Comparison of ENCODE assay signal across 20 cellular contexts in genomic region chr1:1146026-1146425, GRCh38. TPM values are rescaled to one million over a fixed set of nuclear protein-coding genes. Genes with fewer than 3 reads are reported as not detected.
DNase-seq lines count a peak whose midpoint lies in the region; ATAC-seq and TF ChIP-seq lines count a peak whose summit lies in the region.
"Had no signal": no experiment of that assay in that cellular context is flagged by ENCODE, and none has a peak within 500 bp of the region (broad histone marks: within the 10 kb centered on the region; RNA-seq: fewer than 3 reads in every experiment).

No MANE protein-coding gene starts in this region.

- peaks cover 27% of the 10 kb centered on the region for H3K4me1 Mint-ChIP-seq in activated CD4-positive, alpha-beta T cell treated with anti-CD3 and anti-CD28 coated beads, Interleukin-2, amount 10 ng/mL, durations not matched to agents 7 days and 5 days
- peaks cover 12% of the 10 kb centered on the region for H3K4me1 Mint-ChIP-seq in activated T-helper 2 cell treated with anti-CD3 and anti-CD28 coated beads, Interferon-gamma antibody, Interleukin-2, Interleukin-4, amounts not matched to agents 10 μg/mL and 5 μg/mL and 100 μg/mL, durations not matched to agents 14 hours and 24 hours and 36 hours (ENCODE audit: low read depth)
- H3K4me1 Mint-ChIP-seq in activated T-cell treated with anti-CD3 and anti-CD28 coated beads, Interleukin-2, amount 50 U/mL, for 24 hours (ENCODE audit: low read depth): peaks cover 21% of the 10 kb centered on the region

- CTCF ChIA-PET in activated CD4-positive, alpha-beta T cell treated with anti-CD3 and anti-CD28 coated beads, Interleukin-2, amount 10 ng/mL, durations not matched to agents 7 days and 5 days (lab: Charles Lee): interaction anchor here (1.2 kb wide), 1 partner anchor 23 kb away, joined by 4 read pairs; no protein-coding TSS in a partner anchor
- CTCF ChIA-PET in IMR-90 (lab: Yijun Ruan, JAX): no interaction called here

- H3K18ac ChIP-seq in IMR-90 (ENCODE audit: low read depth, low read length): no peak overlapping the region

- no peak overlapping the region for H4K8ac ChIP-seq in IMR-90 (ENCODE audit: low read depth in 2 of 2, low read length in 2 of 2)

- no peaks in the 10 kb centered on the region for H3K27me3 Mint-ChIP-seq in activated CD4-positive, alpha-beta T cell treated with anti-CD3 and anti-CD28 coated beads, Interleukin-2, amount 10 ng/mL, durations not matched to agents 7 days and 5 days
- H3K27me3 Mint-ChIP-seq in activated T-helper 2 cell treated with anti-CD3 and anti-CD28 coated beads, Interferon-gamma antibody, Interleukin-2, Interleukin-4, amounts not matched to agents 10 μg/mL and 5 μg/mL and 100 μg/mL, durations not matched to agents 14 hours and 24 hours and 36 hours (ENCODE audit: low read depth): no peaks in the 10 kb centered on the region
- H3K27me3 Mint-ChIP-seq in activated T-cell treated with anti-CD3 and anti-CD28 coated beads, Interleukin-2, amount 50 U/mL, for 24 hours: no peaks in the 10 kb centered on the region

- no peak overlapping the region for H3K4ac ChIP-seq in IMR-90 (ENCODE audit: low read depth, low read length)

- no peak overlapping the region for H2BK120ac ChIP-seq in IMR-90 (ENCODE audit: low read depth, low read length)

- H3K14ac ChIP-seq in IMR-90 (replicated peaks; ENCODE audit: low read depth, low read length): no peak overlapping the region

- no peak overlapping the region for H2AK5ac ChIP-seq in IMR-90 (ENCODE audit: low read depth, low read length)

- TF ChIP-seq CTCF in IMR-90 (conservative IDR thresholded peaks at IDR 0.05; ENCODE audit: low read depth, low read length) (no peak), transverse colon (IDR thresholded peaks at IDR 0.05) (no peak)

- H3K4me3 ChIP-seq in IMR-90 (ENCODE audit: insufficient read depth, low read depth, low read length) (no peak overlapping the region), transverse colon (no peak overlapping the region)
- H3K4me3 ChIP-seq: A549 had no signal

- H4K20me1 ChIP-seq in IMR-90 (ENCODE audit: insufficient read depth, low read length): no peaks in the 10 kb centered on the region

- no peak for TF ChIP-seq EP300 in transverse colon (IDR thresholded peaks at IDR 0.05; ENCODE audit: low read depth)

- dilution Hi-C loops in IMR-90 (cut with HindIII; ENCODE audit: low sequenced_read_pairs, unreplicated experiment): no loop called here

- TF ChIP-seq POLR2A in IMR-90 (IDR thresholded peaks at IDR 0.05; ENCODE audit: low read depth, low read length) (no peak), transverse colon (IDR thresholded peaks at IDR 0.05) (no peak)

- H2AK9ac ChIP-seq in IMR-90 (replicated peaks; ENCODE audit: low read depth, low read length, poor library complexity): peak overlapping the region; percentile 28

- no peaks in the 10 kb centered on the region for H3K9me1 ChIP-seq in IMR-90 (ENCODE audit: insufficient read depth, low read length)

- H2BK5ac ChIP-seq in IMR-90 (ENCODE audit: low read depth, low read length, poor library complexity, severe bottlenecking): no peak overlapping the region

- peaks cover 11% of the 10 kb centered on the region; the same call in 1 of the 2 replicates for H3K27me3 ChIP-seq in IMR-90 (ENCODE audit: control insufficient read depth, insufficient read depth, low read length)
- no peaks in the 10 kb centered on the region for H3K27me3 ChIP-seq in transverse colon

- H3K27ac Mint-ChIP-seq in activated CD4-positive, alpha-beta T cell treated with anti-CD3 and anti-CD28 coated beads, Interleukin-2, amount 10 ng/mL, durations not matched to agents 7 days and 5 days: peak overlapping the region; percentile 64
- H3K27ac Mint-ChIP-seq in activated T-helper 2 cell treated with anti-CD3 and anti-CD28 coated beads, Interferon-gamma antibody, Interleukin-2, Interleukin-4, amounts not matched to agents 10 μg/mL and 5 μg/mL and 100 μg/mL, durations not matched to agents 14 hours and 24 hours and 36 hours: peak overlapping the region; percentile 38
- H3K27ac Mint-ChIP-seq in activated T-cell treated with anti-CD3 and anti-CD28 coated beads, Interleukin-2, amount 50 U/mL, for 24 hours: no peak overlapping the region

- no peak overlapping the region for H3K27ac ChIP-seq in IMR-90 (ENCODE audit: insufficient read depth, low read length)
- H3K27ac ChIP-seq in transverse colon: peak overlapping the region; percentile 89 to 95 (median 92)
- H3K27ac ChIP-seq: A549 had no signal

- DNase-seq in activated CD4-positive, alpha-beta T cell treated with anti-CD3 and anti-CD28 coated beads, Interleukin-2, amount 10 ng/mL, durations not matched to agents 7 days and 5 days: no peak
- no peak for DNase-seq in activated CD4-positive, alpha-beta T cell treated with anti-CD3 and anti-CD28 coated beads, Interleukin-2, amount 50 U/mL, for 4 hours
- DNase-seq in IMR-90 (no peak), transverse colon (no peak)
- no peak for DNase-seq in activated T-helper 2 cell treated with anti-CD3 and anti-CD28 coated beads, Interferon-gamma antibody, Interleukin-2, Interleukin-4, amounts not matched to agents 10 μg/mL and 5 μg/mL and 100 μg/mL, durations not matched to agents 14 hours and 24 hours and 36 hours (ENCODE audit: low spot score)
- DNase-seq in activated T-cell treated with anti-CD3 and anti-CD28 coated beads, Interleukin-2, amount 50 U/mL, for 24 hours: no peak
- DNase-seq: C1 segment of cervical spinal cord, DMS79, KBM-7, MV-4-11, NCI-H1694 treated with DMSO at 0.1 percent for 48 hours, NCI-H2107, NCI-H524, NCI-H82, SHP77 treated with DMSO at 0.1 percent for 48 hours had no signal

- H3K4me1 ChIP-seq in IMR-90 (ENCODE audit: control insufficient read depth, insufficient read depth, low read length) (no peaks in the 10 kb centered on the region), transverse colon (peaks cover 17 to 55% (median 51%) of the 10 kb centered on the region in 4 donors)
- H3K4me1 ChIP-seq: A549 had no signal

- no peak for ATAC-seq in IMR-90 (ENCODE audit: low read depth)
- no peak for ATAC-seq in HG03097 (IDR thresholded peaks at IDR 0.05; ENCODE audit: low FRiP score, unreplicated experiment)
- ATAC-seq in GM18498 (IDR thresholded peaks at IDR 0.05; ENCODE audit: unreplicated experiment): no peak
- ATAC-seq: A549 had no signal

- intact Hi-C loops in IMR-90 (cut with micrococcal nuclease): no loop called here
- intact Hi-C loops in activated T-helper 2 cell treated with anti-CD3 and anti-CD28 coated beads, Interferon-gamma antibody, Interleukin-2, Interleukin-4, amounts not matched to agents 10 μg/mL and 5 μg/mL and 100 μg/mL, durations not matched to agents 14 hours and 24 hours and 36 hours (cut with micrococcal nuclease): no loop called here
- intact Hi-C loops in transverse colon (cut with DNase I; ENCODE audit: low total_unique reads): no loop called here

- no peaks in the 10 kb centered on the region for H3K36me3 ChIP-seq in IMR-90 (ENCODE audit: control insufficient read depth, insufficient read depth, low read length)
- H3K36me3 ChIP-seq in transverse colon: no peaks in the 10 kb centered on the region

- in situ Hi-C loops in IMR-90 (cut with MboI; ENCODE audit: low sequenced_read_pairs): no loop called here
- in situ Hi-C loops in transverse colon (cut with MboI; ENCODE audit: low pct_ligation_motif_present in 1 of 4, low pct_unique_long_range_greater_than_20kb in 1 of 4, low sequenced_read_pairs in 3 of 4): no loop called here

- no peak overlapping the region for H3K4me3 Mint-ChIP-seq in activated CD4-positive, alpha-beta T cell treated with anti-CD3 and anti-CD28 coated beads, Interleukin-2, amount 10 ng/mL, durations not matched to agents 7 days and 5 days
- no peak overlapping the region for H3K4me3 Mint-ChIP-seq in activated T-helper 2 cell treated with anti-CD3 and anti-CD28 coated beads, Interferon-gamma antibody, Interleukin-2, Interleukin-4, amounts not matched to agents 10 μg/mL and 5 μg/mL and 100 μg/mL, durations not matched to agents 14 hours and 24 hours and 36 hours (ENCODE audit: low read depth)
- H3K4me3 Mint-ChIP-seq in activated T-cell treated with anti-CD3 and anti-CD28 coated beads, Interleukin-2, amount 50 U/mL, for 24 hours: no peak overlapping the region

- POLR2A ChIA-PET in activated CD4-positive, alpha-beta T cell treated with anti-CD3 and anti-CD28 coated beads, Interleukin-2, amount 10 ng/mL, durations not matched to agents 7 days and 5 days (lab: Charles Lee): no interaction called here
- POLR2A ChIA-PET in IMR-90 (lab: Charles Lee; ENCODE audit: unreplicated experiment): no interaction called here

- H3K9ac ChIP-seq in IMR-90 (ENCODE audit: low read depth, low read length): no peak overlapping the region

- H4K91ac ChIP-seq in IMR-90 (ENCODE audit: insufficient read depth, low read depth, low read length): no peak overlapping the region

- no TSS peak for BruUV-seq in IMR-90 (replicated peaks; lab: Mats Ljungman, UMichigan)

- H3K56ac ChIP-seq in IMR-90 (ENCODE audit: extremely low read depth, insufficient read depth, low read length): no peak overlapping the region

- no peaks in the 10 kb centered on the region for H3K79me1 ChIP-seq in IMR-90 (ENCODE audit: low read depth in 1 of 2, low read length in 2 of 2)

- H3K4me2 ChIP-seq in IMR-90 (ENCODE audit: low read depth, low read length): no peak overlapping the region
- H3K4me2 ChIP-seq: A549 had no signal

- H2AFZ ChIP-seq in IMR-90 (replicated peaks; ENCODE audit: low read length, poor library complexity): no peak overlapping the region

- H4K5ac ChIP-seq in IMR-90 (ENCODE audit: low read depth, low read length): no peak overlapping the region

- no peaks in the 10 kb centered on the region for H3K9me3 Mint-ChIP-seq in activated CD4-positive, alpha-beta T cell treated with anti-CD3 and anti-CD28 coated beads, Interleukin-2, amount 10 ng/mL, durations not matched to agents 7 days and 5 days
- H3K9me3 Mint-ChIP-seq in activated T-helper 2 cell treated with anti-CD3 and anti-CD28 coated beads, Interferon-gamma antibody, Interleukin-2, Interleukin-4, amounts not matched to agents 10 μg/mL and 5 μg/mL and 100 μg/mL, durations not matched to agents 14 hours and 24 hours and 36 hours: no peaks in the 10 kb centered on the region
- no peaks in the 10 kb centered on the region for H3K9me3 Mint-ChIP-seq in activated T-cell treated with anti-CD3 and anti-CD28 coated beads, Interleukin-2, amount 50 U/mL, for 24 hours

- no peak overlapping the region for H3K23ac ChIP-seq in IMR-90 (ENCODE audit: low read depth, low read length)

- no peak overlapping the region for H2BK15ac ChIP-seq in IMR-90 (ENCODE audit: low read depth, low read length)

- H3K9me3 ChIP-seq in IMR-90 (ENCODE audit: control insufficient read depth, insufficient read depth, low read length): 0 out of 2 replicates have a peak, but pooled peaks cover 2% of the 10 kb centered on the region
- no peaks in the 10 kb centered on the region for H3K9me3 ChIP-seq in transverse colon
- H3K9me3 ChIP-seq: A549 had no signal

- no peak overlapping the region for H2BK20ac ChIP-seq in IMR-90 (ENCODE audit: low read depth, low read length)

- 53% methylated on average over 2 of the region's 14 CpGs; no CpG with 5 or more reads in 1 of the 2 experiments for WGBS in IMR-90 (ENCODE audit: extremely low coverage in 2 of 2, insufficient read length in 1 of 2), 2 experiments
- 75% methylated on average over 10 of the region's 14 CpGs; no CpG with 5 or more reads in 1 of the 2 donors for WGBS in transverse colon (ENCODE audit: low coverage in 1 of 2), 2 donors

- TF ChIP-seq RAD21 in IMR-90 (IDR thresholded peaks at IDR 0.05; ENCODE audit: low read length): no peak

- H3K36me3 Mint-ChIP-seq in activated CD4-positive, alpha-beta T cell treated with anti-CD3 and anti-CD28 coated beads, Interleukin-2, amount 10 ng/mL, durations not matched to agents 7 days and 5 days (ENCODE audit: low read depth): no peaks in the 10 kb centered on the region
- no peaks in the 10 kb centered on the region for H3K36me3 Mint-ChIP-seq in activated T-helper 2 cell treated with anti-CD3 and anti-CD28 coated beads, Interferon-gamma antibody, Interleukin-2, Interleukin-4, amounts not matched to agents 10 μg/mL and 5 μg/mL and 100 μg/mL, durations not matched to agents 14 hours and 24 hours and 36 hours (ENCODE audit: low read depth)
- H3K36me3 Mint-ChIP-seq in activated T-cell treated with anti-CD3 and anti-CD28 coated beads, Interleukin-2, amount 50 U/mL, for 24 hours (ENCODE audit: low read depth): no peaks in the 10 kb centered on the region

RNA-seq across cellular contexts. Expression of gene TTLL10, which starts 27.7 kb away (rescaled TPM):
- total RNA-seq in activated CD4-positive, alpha-beta T cell treated with anti-CD3 and anti-CD28 coated beads, Interleukin-2, amount 10 ng/mL, durations not matched to agents 7 days and 5 days: under 1 TPM; 0.15 to 0.27 TPM
- total RNA-seq in IMR-90 (2012; rRNA removed): not detected in 2 replicates
- polyA plus RNA-seq in IMR-90 (2012; rRNA removed): not detected in 2 replicates
- not detected in 2 replicates for polyA plus RNA-seq in IMR-90 (2012; cell fraction: cytosol; rRNA removed)
- not detected in 2 replicates for polyA plus RNA-seq in IMR-90 (2012; cell fraction: nucleus; rRNA removed; ENCODE audit: low replicate concordance)
- not detected in 2 replicates for total RNA-seq in activated T-helper 2 cell treated with anti-CD3 and anti-CD28 coated beads, Interferon-gamma antibody, Interleukin-2, Interleukin-4, amounts not matched to agents 10 μg/mL and 5 μg/mL and 100 μg/mL, durations not matched to agents 14 hours and 24 hours and 36 hours
- total RNA-seq in transverse colon: under 1 TPM in 2 of 4 donors, not detected in 2; 0.40 to 0.48 TPM
- total RNA-seq: H4, RPMI7951 had no signal
- polyA plus RNA-seq: A549 had no signal

RNA-seq across cellular contexts. Expression of gene C1orf159, which starts 30.1 kb away (rescaled TPM):
- total RNA-seq in activated CD4-positive, alpha-beta T cell treated with anti-CD3 and anti-CD28 coated beads, Interleukin-2, amount 10 ng/mL, durations not matched to agents 7 days and 5 days: 10 to 100 TPM; 18.0 to 22.0 TPM
- total RNA-seq in IMR-90 (2012; rRNA removed): 2.5 and 2.9 TPM in 2 replicates
- 12.6 and 15.5 TPM in 2 replicates for polyA plus RNA-seq in IMR-90 (2012; rRNA removed)
- polyA plus RNA-seq in IMR-90 (2012; cell fraction: cytosol; rRNA removed): 8.0 and 11.2 TPM in 2 replicates
- polyA plus RNA-seq in IMR-90 (2012; cell fraction: nucleus; rRNA removed; ENCODE audit: low replicate concordance): 44.8 and 112 TPM in 2 replicates
- total RNA-seq in activated T-helper 2 cell treated with anti-CD3 and anti-CD28 coated beads, Interferon-gamma antibody, Interleukin-2, Interleukin-4, amounts not matched to agents 10 μg/mL and 5 μg/mL and 100 μg/mL, durations not matched to agents 14 hours and 24 hours and 36 hours: 20.5 and 22.1 TPM in 2 replicates
- 100 to 1,000 TPM in 1 of 4 donors, 10 to 100 TPM in 3; 23.6 to 108 (median 47.3) TPM for total RNA-seq in transverse colon
